ENCODE assay signal across 2 cellular contexts in the genomic region with DNA sequence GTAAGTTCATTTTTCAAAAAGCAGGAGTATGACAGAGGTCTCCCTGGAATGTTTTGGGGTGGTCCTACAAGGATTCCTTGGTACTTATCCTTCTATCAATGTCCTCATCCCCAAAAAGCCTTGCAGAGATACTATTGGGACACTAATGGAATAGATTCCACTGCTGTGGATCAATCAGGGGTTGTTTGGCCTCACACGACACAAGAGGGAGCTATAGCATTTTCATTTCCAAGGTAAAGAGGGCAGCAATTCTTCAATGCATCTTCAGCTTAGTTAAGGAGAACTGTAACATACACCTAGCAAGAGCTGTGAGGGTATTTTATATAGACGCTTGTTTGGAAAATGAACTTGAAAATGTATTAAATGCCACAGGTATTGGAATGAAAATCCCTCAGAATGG.
TF ChIP-seq lines count a peak whose summit lies in the region.

No MANE protein-coding gene starts in this region.

TF ChIP-seq in SK-N-SH, 30 proteins besides CTCF, POLR2A, EP300 and RAD21 (continued from another document):
- TF ChIP-seq NFIC (IDR thresholded peaks at IDR 0.05; ENCODE audit: borderline replicate concordance): no peak
- no peak for TF ChIP-seq YY1 (IDR thresholded peaks at IDR 0.05; ENCODE audit: low read depth)
- TF ChIP-seq, protein P1, sequence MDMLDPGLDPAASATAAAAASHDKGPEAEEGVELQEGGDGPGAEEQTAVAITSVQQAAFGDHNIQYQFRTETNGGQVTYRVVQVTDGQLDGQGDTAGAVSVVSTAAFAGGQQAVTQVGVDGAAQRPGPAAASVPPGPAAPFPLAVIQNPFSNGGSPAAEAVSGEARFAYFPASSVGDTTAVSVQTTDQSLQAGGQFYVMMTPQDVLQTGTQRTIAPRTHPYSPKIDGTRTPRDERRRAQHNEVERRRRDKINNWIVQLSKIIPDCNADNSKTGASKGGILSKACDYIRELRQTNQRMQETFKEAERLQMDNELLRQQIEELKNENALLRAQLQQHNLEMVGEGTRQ (IDR thresholded peaks at IDR 0.05; ENCODE audit: borderline replicate concordance, low read depth, low read length): no peak
- TF ChIP-seq NRF1 (IDR thresholded peaks at IDR 0.05; ENCODE audit: low read depth, low read length): no peak
- TF ChIP-seq TAF1 (IDR thresholded peaks at IDR 0.05; ENCODE audit: borderline replicate concordance, low read depth, low read length): no peak
- TF ChIP-seq RCOR1 (IDR thresholded peaks at IDR 0.05; ENCODE audit: low read length): no peak
- TF ChIP-seq ELF1 (IDR thresholded peaks at IDR 0.05): no peak
- no peak for TF ChIP-seq SIN3A (IDR thresholded peaks at IDR 0.05; ENCODE audit: borderline replicate concordance, low read depth, low read length)
- TF ChIP-seq JUND (IDR thresholded peaks at IDR 0.05): no peak
- no peak for TF ChIP-seq TCF12 (IDR thresholded peaks at IDR 0.05)
- TF ChIP-seq MEF2A (IDR thresholded peaks at IDR 0.05; ENCODE audit: borderline replicate concordance, low read depth): no peak
- TF ChIP-seq RFX5 (IDR thresholded peaks at IDR 0.05; ENCODE audit: low read length): no peak
- TF ChIP-seq, protein P2, sequence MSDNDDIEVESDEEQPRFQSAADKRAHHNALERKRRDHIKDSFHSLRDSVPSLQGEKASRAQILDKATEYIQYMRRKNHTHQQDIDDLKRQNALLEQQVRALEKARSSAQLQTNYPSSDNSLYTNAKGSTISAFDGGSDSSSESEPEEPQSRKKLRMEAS (IDR thresholded peaks at IDR 0.05; ENCODE audit: low read depth): no peak
- no peak for TF ChIP-seq FOXJ3 (CRISPR knock-in tag; IDR thresholded peaks at IDR 0.05)
- no peak for TF ChIP-seq RXRA (IDR thresholded peaks at IDR 0.05; ENCODE audit: borderline replicate concordance, low read depth)
- TF ChIP-seq FOSL2 (IDR thresholded peaks at IDR 0.05; ENCODE audit: borderline replicate concordance, low read depth): no peak

TF ChIP-seq in SK-N-SH treated with all-trans-retinoic acid at 6 μM for 48 hours, 23 proteins besides CTCF, POLR2A, EP300 and RAD21:
- TF ChIP-seq, protein P3, sequence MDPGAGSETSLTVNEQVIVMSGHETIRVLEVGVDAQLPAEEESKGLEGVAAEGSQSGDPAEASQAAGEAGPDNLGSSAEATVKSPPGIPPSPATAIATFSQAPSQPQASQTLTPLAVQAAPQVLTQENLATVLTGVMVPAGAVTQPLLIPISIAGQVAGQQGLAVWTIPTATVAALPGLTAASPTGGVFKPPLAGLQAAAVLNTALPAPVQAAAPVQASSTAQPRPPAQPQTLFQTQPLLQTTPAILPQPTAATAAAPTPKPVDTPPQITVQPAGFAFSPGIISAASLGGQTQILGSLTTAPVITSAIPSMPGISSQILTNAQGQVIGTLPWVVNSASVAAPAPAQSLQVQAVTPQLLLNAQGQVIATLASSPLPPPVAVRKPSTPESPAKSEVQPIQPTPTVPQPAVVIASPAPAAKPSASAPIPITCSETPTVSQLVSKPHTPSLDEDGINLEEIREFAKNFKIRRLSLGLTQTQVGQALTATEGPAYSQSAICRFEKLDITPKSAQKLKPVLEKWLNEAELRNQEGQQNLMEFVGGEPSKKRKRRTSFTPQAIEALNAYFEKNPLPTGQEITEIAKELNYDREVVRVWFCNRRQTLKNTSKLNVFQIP (CRISPR knock-in tag; IDR thresholded peaks at IDR 0.05; ENCODE audit: borderline replicate concordance, low read depth): no peak
- TF ChIP-seq PPARA (CRISPR knock-in tag; IDR thresholded peaks at IDR 0.05; ENCODE audit: borderline replicate concordance): no peak
- no peak for TF ChIP-seq OSR1 (CRISPR knock-in tag; IDR thresholded peaks at IDR 0.05)
- TF ChIP-seq, protein P4, sequence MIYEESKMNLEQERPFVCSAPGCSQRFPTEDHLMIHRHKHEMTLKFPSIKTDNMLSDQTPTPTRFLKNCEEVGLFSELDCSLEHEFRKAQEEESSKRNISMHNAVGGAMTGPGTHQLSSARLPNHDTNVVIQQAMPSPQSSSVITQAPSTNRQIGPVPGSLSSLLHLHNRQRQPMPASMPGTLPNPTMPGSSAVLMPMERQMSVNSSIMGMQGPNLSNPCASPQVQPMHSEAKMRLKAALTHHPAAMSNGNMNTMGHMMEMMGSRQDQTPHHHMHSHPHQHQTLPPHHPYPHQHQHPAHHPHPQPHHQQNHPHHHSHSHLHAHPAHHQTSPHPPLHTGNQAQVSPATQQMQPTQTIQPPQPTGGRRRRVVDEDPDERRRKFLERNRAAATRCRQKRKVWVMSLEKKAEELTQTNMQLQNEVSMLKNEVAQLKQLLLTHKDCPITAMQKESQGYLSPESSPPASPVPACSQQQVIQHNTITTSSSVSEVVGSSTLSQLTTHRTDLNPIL (CRISPR knock-in tag; IDR thresholded peaks at IDR 0.05; ENCODE audit: low read depth): no peak
- TF ChIP-seq, protein P5, sequence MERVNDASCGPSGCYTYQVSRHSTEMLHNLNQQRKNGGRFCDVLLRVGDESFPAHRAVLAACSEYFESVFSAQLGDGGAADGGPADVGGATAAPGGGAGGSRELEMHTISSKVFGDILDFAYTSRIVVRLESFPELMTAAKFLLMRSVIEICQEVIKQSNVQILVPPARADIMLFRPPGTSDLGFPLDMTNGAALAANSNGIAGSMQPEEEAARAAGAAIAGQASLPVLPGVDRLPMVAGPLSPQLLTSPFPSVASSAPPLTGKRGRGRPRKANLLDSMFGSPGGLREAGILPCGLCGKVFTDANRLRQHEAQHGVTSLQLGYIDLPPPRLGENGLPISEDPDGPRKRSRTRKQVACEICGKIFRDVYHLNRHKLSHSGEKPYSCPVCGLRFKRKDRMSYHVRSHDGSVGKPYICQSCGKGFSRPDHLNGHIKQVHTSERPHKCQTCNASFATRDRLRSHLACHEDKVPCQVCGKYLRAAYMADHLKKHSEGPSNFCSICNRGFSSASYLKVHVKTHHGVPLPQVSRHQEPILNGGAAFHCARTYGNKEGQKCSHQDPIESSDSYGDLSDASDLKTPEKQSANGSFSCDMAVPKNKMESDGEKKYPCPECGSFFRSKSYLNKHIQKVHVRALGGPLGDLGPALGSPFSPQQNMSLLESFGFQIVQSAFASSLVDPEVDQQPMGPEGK (CRISPR knock-in tag; IDR thresholded peaks at IDR 0.05; ENCODE audit: borderline replicate concordance): no peak
- no peak for TF ChIP-seq ISL1 (CRISPR knock-in tag; IDR thresholded peaks at IDR 0.05)
- no peak for TF ChIP-seq ZNF70 (CRISPR knock-in tag; IDR thresholded peaks at IDR 0.05)
- no peak for TF ChIP-seq RARB (CRISPR knock-in tag; IDR thresholded peaks at IDR 0.05)
- TF ChIP-seq, protein P6, sequence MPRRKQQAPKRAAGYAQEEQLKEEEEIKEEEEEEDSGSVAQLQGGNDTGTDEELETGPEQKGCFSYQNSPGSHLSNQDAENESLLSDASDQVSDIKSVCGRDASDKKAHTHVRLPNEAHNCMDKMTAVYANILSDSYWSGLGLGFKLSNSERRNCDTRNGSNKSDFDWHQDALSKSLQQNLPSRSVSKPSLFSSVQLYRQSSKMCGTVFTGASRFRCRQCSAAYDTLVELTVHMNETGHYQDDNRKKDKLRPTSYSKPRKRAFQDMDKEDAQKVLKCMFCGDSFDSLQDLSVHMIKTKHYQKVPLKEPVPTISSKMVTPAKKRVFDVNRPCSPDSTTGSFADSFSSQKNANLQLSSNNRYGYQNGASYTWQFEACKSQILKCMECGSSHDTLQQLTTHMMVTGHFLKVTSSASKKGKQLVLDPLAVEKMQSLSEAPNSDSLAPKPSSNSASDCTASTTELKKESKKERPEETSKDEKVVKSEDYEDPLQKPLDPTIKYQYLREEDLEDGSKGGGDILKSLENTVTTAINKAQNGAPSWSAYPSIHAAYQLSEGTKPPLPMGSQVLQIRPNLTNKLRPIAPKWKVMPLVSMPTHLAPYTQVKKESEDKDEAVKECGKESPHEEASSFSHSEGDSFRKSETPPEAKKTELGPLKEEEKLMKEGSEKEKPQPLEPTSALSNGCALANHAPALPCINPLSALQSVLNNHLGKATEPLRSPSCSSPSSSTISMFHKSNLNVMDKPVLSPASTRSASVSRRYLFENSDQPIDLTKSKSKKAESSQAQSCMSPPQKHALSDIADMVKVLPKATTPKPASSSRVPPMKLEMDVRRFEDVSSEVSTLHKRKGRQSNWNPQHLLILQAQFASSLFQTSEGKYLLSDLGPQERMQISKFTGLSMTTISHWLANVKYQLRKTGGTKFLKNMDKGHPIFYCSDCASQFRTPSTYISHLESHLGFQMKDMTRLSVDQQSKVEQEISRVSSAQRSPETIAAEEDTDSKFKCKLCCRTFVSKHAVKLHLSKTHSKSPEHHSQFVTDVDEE (CRISPR knock-in tag; IDR thresholded peaks at IDR 0.05): no peak
- TF ChIP-seq ARNTL (CRISPR knock-in tag; IDR thresholded peaks at IDR 0.05; ENCODE audit: borderline replicate concordance, low read depth): no peak
